In the genomic region with DNA sequence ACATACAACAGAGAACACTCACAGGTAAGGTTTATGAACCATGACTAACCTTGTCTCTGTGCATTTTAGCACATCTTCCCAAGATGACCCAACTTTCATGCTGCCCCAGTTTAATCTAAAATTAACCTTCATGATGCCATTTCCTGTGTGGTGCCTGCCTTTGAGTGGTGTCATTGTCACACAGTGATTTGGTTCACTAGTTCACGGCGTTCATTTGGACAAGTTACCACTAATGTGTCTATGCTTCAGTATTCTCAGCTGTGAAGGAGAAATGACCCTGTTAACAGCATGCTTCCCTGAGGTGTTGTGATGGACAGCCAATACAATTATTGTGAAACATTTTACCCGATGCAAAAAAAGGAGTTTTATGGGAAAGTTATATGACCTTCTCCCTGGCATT, we compare ENCODE assay signal across 25 cellular contexts.
"Had no signal": no experiment of that assay in that cellular context is flagged by ENCODE, and none has a peak within 500 bp of the region (broad histone marks: within the 10 kb centered on the region; RNA-seq: fewer than 3 reads in every experiment).

No MANE protein-coding gene starts in this region.

- H3K27me3 Mint-ChIP-seq: activated CD4-positive, alpha-beta memory T cell treated with anti-CD3 and anti-CD28 coated beads for 36 hours; activated CD4-positive, alpha-beta T cell treated with anti-CD3 and anti-CD28 coated beads, Interleukin-2, amount 10 ng/mL, durations not matched to agents 24 days and 14 days; stimulated activated memory B cell treated with anti-CD40 and anti-IgM and Interleukin-4, amounts not matched to agents 10 μg/mL and 1 μg/mL and 100 μg/mL, for 72 hours; stimulated activated naive CD8-positive, alpha-beta T cell treated with anti-CD3 and anti-CD28 coated beads, Interleukin-15, amount 100 ng/mL, for 72 hours; T-helper 17 cell had no signal

- DNase-seq: activated CD4-positive, alpha-beta memory T cell treated with anti-CD3 and anti-CD28 coated beads for 36 hours; activated CD4-positive, alpha-beta T cell treated with anti-CD3 and anti-CD28 coated beads, Interleukin-2, amount 10 ng/mL, durations not matched to agents 24 days and 14 days; activated CD4-positive, CD25-positive, alpha-beta regulatory T cell treated with anti-CD3 and anti-CD28 coated beads, Interleukin-2, amount 50 U/mL, for 72 hours; activated CD8-positive, alpha-beta memory T cell treated with anti-CD3 and anti-CD28 coated beads, Interleukin-2, amount 50 U/mL, for 4 hours; activated gamma-delta T cell treated with Interleukin-2 at 50 U/mL for 16 hours; activated naive CD4-positive, alpha-beta T cell treated with anti-CD3 and anti-CD28 coated beads, Interleukin-2, amount 50 U/mL, for 16 hours; activated T-cell treated with anti-CD3 and anti-CD28 coated beads, Interleukin-2, amount 50 U/mL, for 1 hour; central memory CD4-positive, alpha-beta T cell; effector CD8-positive, alpha-beta T cell; esophagus squamous epithelium; foreskin melanocyte; kidney glomerular epithelial cell; mammary epithelial cell; ovary; retina; stimulated activated CD4-positive, alpha-beta T cell treated with anti-CD3 and anti-CD28 coated beads, Interleukin-1b, Interleukin-23, amount 100 ng/mL, for 48 hours; stimulated activated CD4-positive, alpha-beta T cell treated with anti-CD3 and anti-CD28 coated beads, Interleukin-4, amount 100 ng/mL, for 4 hours; stimulated activated CD8-positive, alpha-beta memory T cell treated with anti-CD3 and anti-CD28 coated beads, Interleukin-4, amount 100 ng/mL, for 48 hours; stimulated activated naive CD8-positive, alpha-beta T cell treated with anti-CD3 and anti-CD28 coated beads, Interleukin-15, amount 100 ng/mL, for 72 hours; substantia nigra; T-helper 17 cell; uterus had no signal

- H3K4me1 Mint-ChIP-seq: activated CD4-positive, alpha-beta T cell treated with anti-CD3 and anti-CD28 coated beads, Interleukin-2, amount 10 ng/mL, durations not matched to agents 24 days and 14 days; nephron; stimulated activated memory B cell treated with anti-CD40 and anti-IgM and Interleukin-4, amounts not matched to agents 10 μg/mL and 1 μg/mL and 100 μg/mL, for 72 hours; stimulated activated naive CD8-positive, alpha-beta T cell treated with anti-CD3 and anti-CD28 coated beads, Interleukin-15, amount 100 ng/mL, for 72 hours; T-helper 17 cell had no signal

- H3K36me3 Mint-ChIP-seq: activated CD4-positive, alpha-beta memory T cell treated with anti-CD3 and anti-CD28 coated beads for 36 hours; stimulated activated memory B cell treated with anti-CD40 and anti-IgM and Interleukin-4, amounts not matched to agents 10 μg/mL and 1 μg/mL and 100 μg/mL, for 72 hours; type B pancreatic cell had no signal

- ATAC-seq: stimulated activated memory B cell treated with anti-CD40 and anti-IgM and Interleukin-4, amounts not matched to agents 10 μg/mL and 1 μg/mL and 100 μg/mL, for 72 hours; stimulated activated naive CD8-positive, alpha-beta T cell treated with anti-CD3 and anti-CD28 coated beads, Interleukin-15, amount 100 ng/mL, for 72 hours; T-helper 17 cell had no signal

- H3K9me3 Mint-ChIP-seq: activated CD4-positive, alpha-beta T cell treated with anti-CD3 and anti-CD28 coated beads, Interleukin-2, amount 10 ng/mL, durations not matched to agents 24 days and 14 days; nephron; stimulated activated naive CD8-positive, alpha-beta T cell treated with anti-CD3 and anti-CD28 coated beads, Interleukin-15, amount 100 ng/mL, for 72 hours; type B pancreatic cell had no signal

- H3K27ac Mint-ChIP-seq: activated CD4-positive, alpha-beta memory T cell treated with anti-CD3 and anti-CD28 coated beads for 36 hours; activated CD4-positive, alpha-beta T cell treated with anti-CD3 and anti-CD28 coated beads, Interleukin-2, amount 10 ng/mL, durations not matched to agents 24 days and 14 days; nephron; stimulated activated memory B cell treated with anti-CD40 and anti-IgM and Interleukin-4, amounts not matched to agents 10 μg/mL and 1 μg/mL and 100 μg/mL, for 72 hours; stimulated activated naive CD8-positive, alpha-beta T cell treated with anti-CD3 and anti-CD28 coated beads, Interleukin-15, amount 100 ng/mL, for 72 hours; T-helper 17 cell; type B pancreatic cell had no signal

- H3K4me3 Mint-ChIP-seq: activated CD4-positive, alpha-beta memory T cell treated with anti-CD3 and anti-CD28 coated beads for 36 hours; activated CD4-positive, alpha-beta T cell treated with anti-CD3 and anti-CD28 coated beads, Interleukin-2, amount 10 ng/mL, durations not matched to agents 24 days and 14 days; nephron; stimulated activated memory B cell treated with anti-CD40 and anti-IgM and Interleukin-4, amounts not matched to agents 10 μg/mL and 1 μg/mL and 100 μg/mL, for 72 hours; stimulated activated naive CD8-positive, alpha-beta T cell treated with anti-CD3 and anti-CD28 coated beads, Interleukin-15, amount 100 ng/mL, for 72 hours; T-helper 17 cell; type B pancreatic cell had no signal
